In genomic region chr19:52343548-52343947, GRCh38 we compare ENCODE assay signal across 8 cellular contexts. TPM values are rescaled to one million over a fixed set of nuclear protein-coding genes. Genes with fewer than 3 reads are reported as not detected.
A peak's percentile ranks its signal among the peaks of the same experiment; 100 is the strongest.
DNase-seq lines count a peak whose midpoint lies in the region; ATAC-seq and TF ChIP-seq lines count a peak whose summit lies in the region.

No MANE protein-coding gene starts in this region.

- WGBS in ovary, 3 donors, result 19 to 23% (median 22%) methylated on average over 8 of the region's 8 CpGs

- H3K4me1 ChIP-seq in ovary (ENCODE audit: insufficient read depth), result no peaks in the 10 kb centered on the region

- H3K27ac ChIP-seq in ovary, result no peak overlapping the region

- H3K36me3 ChIP-seq in ovary, result no peaks in the 10 kb centered on the region

- ATAC-seq in HG03175 (IDR thresholded peaks at IDR 0.05; ENCODE audit: unreplicated experiment) (no peak), HG02852 (IDR thresholded peaks at IDR 0.05; ENCODE audit: unreplicated experiment) (no peak), HG02981 (IDR thresholded peaks at IDR 0.05; ENCODE audit: unreplicated experiment) (no peak)

- TF ChIP-seq EP300 in ovary (IDR thresholded peaks at IDR 0.05), result no peak

- TF ChIP-seq POLR2A in ovary (IDR thresholded peaks at IDR 0.05), result no peak

- H3K4me3 ChIP-seq in GM12865 (ENCODE audit: low read depth, low read length) (no peak overlapping the region), fibroblast of mammary gland (ENCODE audit: control insufficient read depth, low read depth, low read length) (no peak overlapping the region), ovary (no peak overlapping the region)

- H3K27me3 ChIP-seq in ovary, result no peaks in the 10 kb centered on the region

- TF ChIP-seq CTCF in GM12865 (IDR thresholded peaks at IDR 0.05; ENCODE audit: insufficient read depth, low read depth, low read length, missing control alignments) (peak; percentile 24), fibroblast of mammary gland (conservative IDR thresholded peaks at IDR 0.05; ENCODE audit: control insufficient read depth, insufficient read depth, low read depth, low read length) (peak; percentile 36), ovary (IDR thresholded peaks at IDR 0.05) (peak in 1 of 3 donors; percentile 15)

- no peaks in the 10 kb centered on the region for H3K9me3 ChIP-seq in ovary

- DNase-seq in GM12865 (ENCODE audit: low read depth) (peak; percentile 45), NCI-H1930 (lab: John Stamatoyannopoulos, UW) (peak; percentile 22 to 60), fibroblast of mammary gland (ENCODE audit: low read depth) (peak; percentile 31), ovary (peak; percentile 28 to 56 (median 44))
- DNase-seq in activated CD8-positive, alpha-beta memory T cell treated with anti-CD3 and anti-CD28 coated beads, Interleukin-2, amount 50 U/mL, for 4 hours, result peak; percentile 43

- intact Hi-C loops in ovary (cut with DNase I), result no loop called here

RNA-seq across cellular contexts. Expression of gene ZNF610, which starts 7.5 kb away (rescaled TPM):
- total RNA-seq in ovary, result 1 to 10 TPM; 3.3 to 9.1 (median 6.5) TPM
- 10 to 100 TPM in 1 of 2 donors, 1 to 10 TPM in 1; 5.3 to 11.7 TPM for polyA plus RNA-seq in ovary

RNA-seq across cellular contexts. Expression of gene ZNF880, which starts 26.2 kb away (rescaled TPM):
- 10 to 100 TPM; 18.0 to 32.6 (median 30.3) TPM for total RNA-seq in ovary
- 10 to 100 TPM; 15.6 to 16.2 TPM for polyA plus RNA-seq in ovary

RNA-seq across cellular contexts. Expression of gene ZNF480, which starts 46.6 kb away (rescaled TPM):
- 10 to 100 TPM in 5 of 7 donors, 1 to 10 TPM in 2; 5.1 to 16.8 (median 14.4) TPM for total RNA-seq in ovary
- 1 to 10 TPM; 4.5 to 8.3 TPM for polyA plus RNA-seq in ovary

RNA-seq across cellular contexts. Expression of gene ZNF528, which starts 54.1 kb away (rescaled TPM):
- total RNA-seq in ovary, result 10 to 100 TPM; 18.7 to 36.6 (median 28.5) TPM
- 10 to 100 TPM; 12.5 to 29.0 TPM for polyA plus RNA-seq in ovary
